Comparison of ENCODE assay signal across 22 cellular contexts in genomic region chr13:112392719-112393118, GRCh38. TPM values are rescaled to one million over a fixed set of nuclear protein-coding genes. Genes with fewer than 3 reads are reported as not detected.
DNase-seq lines count a peak whose midpoint lies in the region; ATAC-seq and TF ChIP-seq lines count a peak whose summit lies in the region.
"Had no signal": no experiment of that assay in that cellular context is flagged by ENCODE, and none has a peak within 500 bp of the region (broad histone marks: within the 10 kb centered on the region; RNA-seq: fewer than 3 reads in every experiment).

No MANE protein-coding gene starts in this region.

- H3K27ac Mint-ChIP-seq in neural progenitor cell, result no peak overlapping the region
- H3K27ac Mint-ChIP-seq in activated CD8-positive, alpha-beta memory T cell treated with anti-CD3 and anti-CD28 coated beads, Interleukin-2, amount 10 ng/mL, durations not matched to agents 7 days and 5 days, result no peak overlapping the region
- H3K27ac Mint-ChIP-seq: CD4-positive, alpha-beta memory T cell had no signal

- no peaks in the 10 kb centered on the region for H3K9me3 ChIP-seq in Panc1 (ENCODE audit: control insufficient read depth, insufficient read depth, low read depth, low read length)
- no peaks in the 10 kb centered on the region for H3K9me3 ChIP-seq in neural progenitor cell (ENCODE audit: low read depth)
- H3K9me3 ChIP-seq: Peyer's patch had no signal

- intact Hi-C loops in Panc1 (cut with micrococcal nuclease; ENCODE audit: unreplicated experiment), result no loop called here
- intact Hi-C loops in left colon (cut with DNase I, micrococcal nuclease), result no loop called here
- intact Hi-C loops in sciatic nerve (cut with DNase I), result no loop called here

- no peak overlapping the region for H3K9ac ChIP-seq in neural progenitor cell

- no TSS peak for BruUV-seq in Panc1 (replicated peaks; lab: Mats Ljungman, UMichigan)

- no peaks in the 10 kb centered on the region for H3K79me2 ChIP-seq in neural progenitor cell (ENCODE audit: low read depth)

- H3K36me3 Mint-ChIP-seq in neural progenitor cell, result no peaks in the 10 kb centered on the region
- H3K36me3 Mint-ChIP-seq in activated CD8-positive, alpha-beta memory T cell treated with anti-CD3 and anti-CD28 coated beads, Interleukin-2, amount 10 ng/mL, durations not matched to agents 7 days and 5 days, result no peaks in the 10 kb centered on the region
- H3K36me3 Mint-ChIP-seq: CD4-positive, alpha-beta memory T cell had no signal

- CTCF ChIA-PET in Panc1 (lab: Charles Lee), result no interaction called here
- CTCF ChIA-PET in activated CD8-positive, alpha-beta memory T cell treated with anti-CD3 and anti-CD28 coated beads, Interleukin-2, amount 10 ng/mL, durations not matched to agents 7 days and 5 days (lab: Charles Lee), result no interaction called here

- no peak for ATAC-seq in Panc1
- ATAC-seq in left colon, result no peak
- no peak for ATAC-seq in activated CD8-positive, alpha-beta memory T cell treated with anti-CD3 and anti-CD28 coated beads, Interleukin-2, amount 10 ng/mL, durations not matched to agents 7 days and 5 days
- ATAC-seq in sciatic nerve, result no peak
- ATAC-seq: GM12878 had no signal

- H4K20me1 ChIP-seq in neural progenitor cell (ENCODE audit: low read depth), result no peaks in the 10 kb centered on the region

- POLR2A ChIA-PET in Panc1 (lab: Charles Lee), result no interaction called here

- no peak overlapping the region for H3K4me2 ChIP-seq in neural progenitor cell

- H2AFZ ChIP-seq in neural progenitor cell (replicated peaks), result no peak overlapping the region

- no peaks in the 10 kb centered on the region for H3F3A ChIP-seq in neural progenitor cell (ENCODE audit: low read depth)

- DNase-seq in GM12864 (ENCODE audit: low read depth), result no peak
- DNase-seq in KBM-7, result peak; percentile 1
- DNase-seq in Panc1 (ENCODE audit: low read depth, low spot score), result no peak
- DNase-seq in neural progenitor cell (ENCODE audit: low spot score), result no peak
- no peak for DNase-seq in left colon
- no peak for DNase-seq in activated CD8-positive, alpha-beta memory T cell treated with anti-CD3 and anti-CD28 coated beads, Interleukin-2, amount 10 ng/mL, durations not matched to agents 7 days and 5 days
- DNase-seq in sciatic nerve (ENCODE audit: low spot score), result no peak
- DNase-seq in foreskin melanocyte, result no peak
- DNase-seq: ACHN; AML-193; Calu3; CD4-positive, alpha-beta memory T cell; DMS53; Kasumi-1; NCI-H1417 treated with DMSO at 0.1 percent for 48 hours; NCI-H1930; NCI-H510A; NCI-H774; Peyer's patch; SHP77 had no signal

- TF ChIP-seq CTCF in GM12864 (IDR thresholded peaks at IDR 0.05; ENCODE audit: low read depth, low read length, missing control alignments) (peak; percentile 12), Panc1 (IDR thresholded peaks at IDR 0.05) (peak; percentile 18), neural progenitor cell (IDR thresholded peaks at IDR 0.05) (peak; percentile 43)

- in situ Hi-C loops in KBM-7 (cut with MboI; ENCODE audit: low pct_unique_long_range_greater_than_20kb, low sequenced_read_pairs), result no loop called here
- in situ Hi-C loops in Panc1 (cut with HindIII; ENCODE audit: low pct_unique_long_range_greater_than_20kb, low sequenced_read_pairs), result no loop called here

- peaks cover 11% of the 10 kb centered on the region for H3K9me3 Mint-ChIP-seq in neural progenitor cell
- no peaks in the 10 kb centered on the region for H3K9me3 Mint-ChIP-seq in activated CD8-positive, alpha-beta memory T cell treated with anti-CD3 and anti-CD28 coated beads, Interleukin-2, amount 10 ng/mL, durations not matched to agents 7 days and 5 days (ENCODE audit: low read depth)
- H3K9me3 Mint-ChIP-seq: CD4-positive, alpha-beta memory T cell had no signal

- H3K4me1 Mint-ChIP-seq in neural progenitor cell, result peaks cover 5% of the 10 kb centered on the region
- H3K4me1 Mint-ChIP-seq in activated CD8-positive, alpha-beta memory T cell treated with anti-CD3 and anti-CD28 coated beads, Interleukin-2, amount 10 ng/mL, durations not matched to agents 7 days and 5 days, result no peaks in the 10 kb centered on the region
- H3K4me1 Mint-ChIP-seq: CD4-positive, alpha-beta memory T cell had no signal

- no peaks in the 10 kb centered on the region for H3K4me1 ChIP-seq in Panc1 (ENCODE audit: control insufficient read depth, insufficient read depth, low read length)
- no peaks in the 10 kb centered on the region for H3K4me1 ChIP-seq in neural progenitor cell
- H3K4me1 ChIP-seq: Peyer's patch had no signal

- H3K4me3 Mint-ChIP-seq in neural progenitor cell, result no peak overlapping the region
- no peak overlapping the region for H3K4me3 Mint-ChIP-seq in activated CD8-positive, alpha-beta memory T cell treated with anti-CD3 and anti-CD28 coated beads, Interleukin-2, amount 10 ng/mL, durations not matched to agents 7 days and 5 days
- H3K4me3 Mint-ChIP-seq: CD4-positive, alpha-beta memory T cell had no signal

- peaks cover 7% of the 10 kb centered on the region for H3K27me3 Mint-ChIP-seq in neural progenitor cell (ENCODE audit: insufficient read depth, low read depth)
- no peaks in the 10 kb centered on the region for H3K27me3 Mint-ChIP-seq in activated CD8-positive, alpha-beta memory T cell treated with anti-CD3 and anti-CD28 coated beads, Interleukin-2, amount 10 ng/mL, durations not matched to agents 7 days and 5 days

- H3K27me3 ChIP-seq in Panc1 (ENCODE audit: control insufficient read depth, insufficient read depth, low read length), result no peaks in the 10 kb centered on the region
- no peaks in the 10 kb centered on the region for H3K27me3 ChIP-seq in neural progenitor cell
- H3K27me3 ChIP-seq: Peyer's patch had no signal

- H3K27ac ChIP-seq in Panc1 (ENCODE audit: low read length) (no peak overlapping the region), neural progenitor cell (no peak overlapping the region)
- H3K27ac ChIP-seq: Peyer's patch had no signal

- H3K4me3 ChIP-seq in GM12864 (ENCODE audit: low read depth, low read length), result no peak overlapping the region
- H3K4me3 ChIP-seq in Panc1 (ENCODE audit: low read depth in 2 of 2, low read length in 2 of 2), result no peak overlapping the region
- no peak overlapping the region for H3K4me3 ChIP-seq in neural progenitor cell
- H3K4me3 ChIP-seq: GM12878, Peyer's patch had no signal

- H3K36me3 ChIP-seq in Panc1 (ENCODE audit: control insufficient read depth, insufficient read depth, low read length) (no peaks in the 10 kb centered on the region), neural progenitor cell (no peaks in the 10 kb centered on the region)
- H3K36me3 ChIP-seq: Peyer's patch had no signal

RNA-seq across cellular contexts. Expression of gene SPACA7, which starts 16.6 kb away (rescaled TPM):
- total RNA-seq in Panc1 (2021; ENCODE audit: unreplicated experiment), result not detected
- polyA plus RNA-seq in Panc1 (2012; ENCODE audit: insufficient read length), result not detected
- total RNA-seq in neural progenitor cell (ENCODE audit: low replicate concordance), result not detected in 2 replicates
- not detected for total RNA-seq in left colon
- not detected for total RNA-seq in activated CD8-positive, alpha-beta memory T cell treated with anti-CD3 and anti-CD28 coated beads, Interleukin-2, amount 10 ng/mL, durations not matched to agents 7 days and 5 days
- not detected for total RNA-seq in sciatic nerve
- total RNA-seq: Calu3; CD4-positive, alpha-beta memory T cell; GM12878; Peyer's patch; T-helper 1 cell treated with Interleukin-12 subunit alpha and Interleukin-12 subunit beta and Interleukin-4 antibody, amounts not matched to agents 30 ng/mL and 1 ng/mL, for 36 hours had no signal
- polyA plus RNA-seq: CD4-positive, alpha-beta memory T cell; GM12878 had no signal
